Comparison of ENCODE assay signal across 16 cellular contexts in the genomic region with DNA sequence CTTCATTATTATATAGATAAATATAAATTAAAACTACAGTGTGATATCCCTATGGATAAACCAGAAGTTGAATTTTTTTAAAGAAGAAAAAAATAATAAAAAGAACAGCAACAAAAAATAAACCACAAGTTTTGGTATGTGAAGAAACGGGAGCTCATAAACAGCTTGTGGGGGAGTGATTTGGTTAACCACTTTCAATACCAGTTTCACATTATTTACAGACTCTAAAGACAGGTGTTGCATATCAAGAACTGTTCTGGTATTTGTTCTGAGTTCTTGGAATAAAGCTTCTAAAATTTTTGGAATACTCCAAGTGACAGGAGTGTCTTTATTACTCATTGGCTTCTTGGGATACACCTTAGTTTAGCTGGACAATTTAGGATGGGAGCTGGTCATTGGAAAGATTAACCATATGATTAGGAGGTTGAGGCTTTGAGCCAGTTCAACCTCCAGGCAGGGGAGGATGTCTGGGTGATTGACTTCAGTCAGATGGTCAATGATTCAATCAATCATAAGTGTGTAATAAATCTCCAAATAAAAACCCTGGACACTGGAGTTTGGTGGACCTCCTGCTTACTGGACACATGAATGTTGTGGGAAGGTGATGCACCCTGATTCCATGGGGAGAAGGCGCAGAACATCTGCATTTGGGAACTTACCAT.
DNase-seq lines count a peak whose midpoint lies in the region; ATAC-seq lines count a peak whose summit lies in the region.
"Had no signal": no experiment of that assay in that cellular context is flagged by ENCODE, and none has a peak within 500 bp of the region (broad histone marks: within the 10 kb centered on the region; RNA-seq: fewer than 3 reads in every experiment).

No MANE protein-coding gene starts in this region.

- CTCF ChIA-PET in activated CD4-positive, alpha-beta T cell treated with anti-CD3 and anti-CD28 coated beads, Interleukin-2, amount 10 ng/mL, durations not matched to agents 7 days and 5 days (lab: Charles Lee): no interaction called here

- H3K9me3 Mint-ChIP-seq in activated CD4-positive, alpha-beta T cell treated with anti-CD3 and anti-CD28 coated beads, Interleukin-2, amount 10 ng/mL, durations not matched to agents 7 days and 5 days: no peaks in the 10 kb centered on the region

- H3K36me3 Mint-ChIP-seq in activated CD4-positive, alpha-beta T cell treated with anti-CD3 and anti-CD28 coated beads, Interleukin-2, amount 10 ng/mL, durations not matched to agents 7 days and 5 days (ENCODE audit: low read depth): no peaks in the 10 kb centered on the region
- H3K36me3 Mint-ChIP-seq: naive B cell had no signal

- DNase-seq in activated CD4-positive, alpha-beta T cell treated with anti-CD3 and anti-CD28 coated beads, Interleukin-2, amount 10 ng/mL, durations not matched to agents 7 days and 5 days: no peak
- DNase-seq in stimulated activated CD4-positive, alpha-beta T cell treated with anti-CD3 and anti-CD28 coated beads, Interleukin-4, amount 100 ng/mL, for 4 hours: no peak
- DNase-seq in AG08396 (ENCODE audit: low spot score) (no peak), cerebellar nuclear complex (lab: John Stamatoyannopoulos, UW) (no peak)
- DNase-seq: activated naive CD4-positive, alpha-beta T cell treated with anti-CD3 and anti-CD28 coated beads, Interleukin-2, amount 50 U/mL, for 16 hours; kidney glomerular epithelial cell; naive B cell; NCI-H187 treated with DMSO at 0.1 percent for 48 hours; NK-92 treated with Interleukin-12 subunit alpha and Interleukin-12 subunit beta, amount 100 ng/mL, for 24 hours; SJCRH30; stimulated activated naive CD4-positive, alpha-beta T cell treated with Interleukin-2 at 50 U/mL for 16 hours had no signal

- no peak overlapping the region for H3K27ac Mint-ChIP-seq in activated CD4-positive, alpha-beta T cell treated with anti-CD3 and anti-CD28 coated beads, Interleukin-2, amount 10 ng/mL, durations not matched to agents 7 days and 5 days
- H3K27ac Mint-ChIP-seq: naive B cell had no signal

- ATAC-seq in GM18861 (IDR thresholded peaks at IDR 0.05; ENCODE audit: unreplicated experiment): peak; percentile 68
- peak; percentile 97 for ATAC-seq in GM21390 (IDR thresholded peaks at IDR 0.05; ENCODE audit: unreplicated experiment)
- ATAC-seq in HG02938 (IDR thresholded peaks at IDR 0.05; ENCODE audit: unreplicated experiment): peak; percentile 96
- ATAC-seq in HG03521 (IDR thresholded peaks at IDR 0.05; ENCODE audit: unreplicated experiment): peak; percentile 89
- ATAC-seq: K562 had no signal

- POLR2A ChIA-PET in activated CD4-positive, alpha-beta T cell treated with anti-CD3 and anti-CD28 coated beads, Interleukin-2, amount 10 ng/mL, durations not matched to agents 7 days and 5 days (lab: Charles Lee): no interaction called here

- H3K4me1 Mint-ChIP-seq in activated CD4-positive, alpha-beta T cell treated with anti-CD3 and anti-CD28 coated beads, Interleukin-2, amount 10 ng/mL, durations not matched to agents 7 days and 5 days: no peaks in the 10 kb centered on the region
- H3K4me1 Mint-ChIP-seq: naive B cell had no signal

- no peaks in the 10 kb centered on the region for H3K27me3 Mint-ChIP-seq in activated CD4-positive, alpha-beta T cell treated with anti-CD3 and anti-CD28 coated beads, Interleukin-2, amount 10 ng/mL, durations not matched to agents 7 days and 5 days
- H3K27me3 Mint-ChIP-seq: naive B cell had no signal

- H3K4me3 Mint-ChIP-seq in activated CD4-positive, alpha-beta T cell treated with anti-CD3 and anti-CD28 coated beads, Interleukin-2, amount 10 ng/mL, durations not matched to agents 7 days and 5 days: no peak overlapping the region
- H3K4me3 Mint-ChIP-seq: naive B cell had no signal
